ENCODE assay signal across 9 cellular contexts in the genomic region with DNA sequence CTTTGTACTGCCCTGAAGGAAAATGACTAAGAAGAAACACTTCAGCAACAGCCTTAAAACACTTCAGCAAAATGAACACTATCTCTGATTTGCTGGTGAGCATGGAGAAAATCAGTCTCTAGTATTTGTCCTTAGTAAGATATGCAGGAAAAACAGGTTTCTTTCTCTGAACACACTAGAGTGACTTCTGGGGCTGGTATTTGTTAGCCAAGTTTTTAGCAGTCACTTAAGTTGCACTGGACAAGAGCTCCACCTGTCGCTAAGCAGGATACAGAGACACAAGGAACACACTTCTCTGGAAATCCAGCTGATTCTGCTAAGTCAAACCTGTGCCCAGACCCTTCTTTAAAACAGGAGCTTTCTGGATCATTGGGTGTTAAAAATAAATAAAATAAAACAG.
DNase-seq lines count a peak whose midpoint lies in the region; FAIRE-seq and TF ChIP-seq lines count a peak whose summit lies in the region.
"Had no signal": no experiment of that assay in that cellular context is flagged by ENCODE, and none has a peak within 500 bp of the region (broad histone marks: within the 10 kb centered on the region; RNA-seq: fewer than 3 reads in every experiment).

No MANE protein-coding gene starts in this region.

- H3K79me2 ChIP-seq in parathyroid adenoma, result peaks cover 2% of the 10 kb centered on the region
- peaks cover 3% of the 10 kb centered on the region; the same call in 1 of the 2 replicates for H3K79me2 ChIP-seq in Karpas-422 (ENCODE audit: low read length)

- no peak for FAIRE-seq in HTR-8/SVneo (lab: Jason Lieb, UNC)

- H3K4me2 ChIP-seq in parathyroid adenoma (ENCODE audit: low read length), result no peak overlapping the region
- H3K4me2 ChIP-seq in Karpas-422 (ENCODE audit: low read depth, low read length, poor library complexity, severe bottlenecking), result no peak overlapping the region

- H2AFZ ChIP-seq in parathyroid adenoma, result no peak overlapping the region
- H2AFZ ChIP-seq in Karpas-422 (ENCODE audit: low read length), result no peak overlapping the region

- peak; percentile 39 for TF ChIP-seq CTCF in parathyroid adenoma (IDR thresholded peaks at IDR 0.05)

- peak; percentile 46 for DNase-seq in EH (ENCODE audit: low read depth)
- DNase-seq in RPMI7951 (ENCODE audit: low read depth), result peak; percentile 53
- DNase-seq in fibroblast of peridontal ligament (ENCODE audit: extremely low read depth), result peak; percentile 63
- DNase-seq in HTR-8/SVneo (ENCODE audit: insufficient read length, low spot score), result no peak
- DNase-seq in T1000 (lab: John Stamatoyannopoulos, UW), result no peak
- no peak for DNase-seq in Karpas-422
- DNase-seq in posterior vena cava (ENCODE audit: low spot score), result no peak
- DNase-seq: NCI-H2081 had no signal

- no peaks in the 10 kb centered on the region for H3K36me3 ChIP-seq in parathyroid adenoma (ENCODE audit: control insufficient read depth, insufficient read depth, low read length)
- H3K36me3 ChIP-seq in Karpas-422 (ENCODE audit: insufficient read depth, low read length), result peaks cover 22% of the 10 kb centered on the region; the same call in 1 of the 2 replicates

- H4K20me1 ChIP-seq in Karpas-422 (ENCODE audit: insufficient read depth, low read depth, low read length), result no peaks in the 10 kb centered on the region

- H3K4me1 ChIP-seq in parathyroid adenoma, result no peaks in the 10 kb centered on the region
- H3K4me1 ChIP-seq in Karpas-422 (ENCODE audit: low read length), result peaks cover 18% of the 10 kb centered on the region

- H3K9ac ChIP-seq in parathyroid adenoma (no peak overlapping the region), Karpas-422 (ENCODE audit: low read length) (no peak overlapping the region)

- no peak overlapping the region for H3K27ac ChIP-seq in parathyroid adenoma
- H3K27ac ChIP-seq in Karpas-422 (ENCODE audit: low read length), result no peak overlapping the region

- H3K27me3 ChIP-seq in parathyroid adenoma (ENCODE audit: control insufficient read depth, insufficient read depth, low read length) (no peaks in the 10 kb centered on the region), Karpas-422 (ENCODE audit: low read length) (no peaks in the 10 kb centered on the region)

- H3K9me2 ChIP-seq in Karpas-422 (replicated peaks; ENCODE audit: insufficient read depth, low read length), result no peaks in the 10 kb centered on the region

- intact Hi-C loops in posterior vena cava (cut with DNase I), result no loop called here

- H3K4me3 ChIP-seq in parathyroid adenoma (ENCODE audit: low read depth, low read length) (no peak overlapping the region), Karpas-422 (ENCODE audit: low read length) (no peak overlapping the region)

- H3K9me3 ChIP-seq in parathyroid adenoma (ENCODE audit: control insufficient read depth, low read length), result no peaks in the 10 kb centered on the region
- no peaks in the 10 kb centered on the region for H3K9me3 ChIP-seq in Karpas-422 (ENCODE audit: low read length)

Comparison
In these comparisons a context has a peak if more than half of its experiments do, and no peak if none do; other contexts are left out.
1. DNase-seq: peak in EH (single experiment), RPMI7951 (single experiment) and fibroblast of peridontal ligament (single experiment); none in HTR-8/SVneo (single experiment), T1000 (single experiment), Karpas-422 (single experiment) and posterior vena cava (single experiment).